In the genomic region with DNA sequence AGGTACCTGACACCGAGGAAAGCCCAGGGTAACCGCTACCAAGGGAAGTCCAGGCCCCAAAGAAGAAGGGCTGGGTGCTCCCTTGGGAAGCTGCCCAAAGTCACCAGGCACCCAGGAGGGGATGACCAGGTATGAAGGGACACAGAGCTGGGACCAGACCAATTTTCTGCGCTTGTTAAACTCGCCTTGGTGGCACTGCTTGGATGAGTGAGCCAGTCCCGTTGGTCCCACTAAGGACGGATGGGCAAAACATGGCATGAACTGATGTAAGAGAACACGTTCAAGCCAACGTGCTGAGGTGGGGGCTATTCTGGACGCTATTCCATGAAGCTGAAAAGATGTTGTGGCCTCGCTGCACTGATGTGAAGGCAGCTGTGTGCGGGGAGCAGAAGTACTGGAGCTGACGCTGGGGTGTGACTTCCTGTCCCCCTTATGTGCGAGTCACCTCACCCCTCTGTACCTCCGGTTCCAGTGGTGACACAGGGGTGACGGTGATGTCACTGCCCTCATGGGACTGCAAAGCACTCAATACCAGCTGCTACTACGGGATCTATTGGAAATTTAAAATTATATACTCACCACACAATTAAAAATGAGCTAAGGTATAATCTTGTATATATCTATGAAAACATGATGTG, we compare ENCODE assay signal across 20 cellular contexts.
DNase-seq lines count a peak whose midpoint lies in the region; ATAC-seq and TF ChIP-seq lines count a peak whose summit lies in the region.
"Had no signal": no experiment of that assay in that cellular context is flagged by ENCODE, and none has a peak within 500 bp of the region (broad histone marks: within the 10 kb centered on the region; RNA-seq: fewer than 3 reads in every experiment).

No MANE protein-coding gene starts in this region.

- H3K4me1 Mint-ChIP-seq in activated naive CD8-positive, alpha-beta T cell treated with anti-CD3 and anti-CD28 coated beads, Interleukin-2, amount 50 U/mL, for 24 hours: no peaks in the 10 kb centered on the region
- no peaks in the 10 kb centered on the region for H3K4me1 Mint-ChIP-seq in activated naive CD8-positive, alpha-beta T cell treated with anti-CD3 and anti-CD28 coated beads for 36 hours

- 75 to 80% methylated on average over 16 of the region's 16 CpGs for WGBS in upper lobe of left lung, 2 donors

- no peak overlapping the region for H3K4me3 ChIP-seq in upper lobe of left lung
- H3K4me3 ChIP-seq: GM23248, SJCRH30 had no signal

- no peaks in the 10 kb centered on the region for H3K9me3 ChIP-seq in upper lobe of left lung
- H3K9me3 ChIP-seq: SJCRH30 had no signal

- H3K27me3 Mint-ChIP-seq in activated naive CD8-positive, alpha-beta T cell treated with anti-CD3 and anti-CD28 coated beads, Interleukin-2, amount 50 U/mL, for 24 hours: peaks cover 1% of the 10 kb centered on the region
- no peaks in the 10 kb centered on the region for H3K27me3 Mint-ChIP-seq in activated naive CD8-positive, alpha-beta T cell treated with anti-CD3 and anti-CD28 coated beads for 36 hours

- H3K4me1 ChIP-seq in upper lobe of left lung: peaks cover 0 to 9% (median 4%) of the 10 kb centered on the region in 4 donors
- H3K4me1 ChIP-seq: SJCRH30 had no signal

- no peak for TF ChIP-seq CTCF in upper lobe of left lung (IDR thresholded peaks at IDR 0.05)

- H3K27ac Mint-ChIP-seq in activated naive CD8-positive, alpha-beta T cell treated with anti-CD3 and anti-CD28 coated beads, Interleukin-2, amount 50 U/mL, for 24 hours: no peak overlapping the region
- no peak overlapping the region for H3K27ac Mint-ChIP-seq in activated naive CD8-positive, alpha-beta T cell treated with anti-CD3 and anti-CD28 coated beads for 36 hours
- H3K27ac Mint-ChIP-seq: H9 had no signal

- H3K36me3 Mint-ChIP-seq in activated naive CD8-positive, alpha-beta T cell treated with anti-CD3 and anti-CD28 coated beads, Interleukin-2, amount 50 U/mL, for 24 hours (ENCODE audit: low read depth): no peaks in the 10 kb centered on the region
- H3K36me3 Mint-ChIP-seq in activated naive CD8-positive, alpha-beta T cell treated with anti-CD3 and anti-CD28 coated beads for 36 hours: no peaks in the 10 kb centered on the region

- TF ChIP-seq EP300 in upper lobe of left lung (IDR thresholded peaks at IDR 0.05): no peak

- no peak for TF ChIP-seq POLR2A in upper lobe of left lung (IDR thresholded peaks at IDR 0.05)

- H3K36me3 ChIP-seq in upper lobe of left lung: no peaks in the 10 kb centered on the region
- H3K36me3 ChIP-seq: SJCRH30 had no signal

- no peaks in the 10 kb centered on the region for H3K9me3 Mint-ChIP-seq in activated naive CD8-positive, alpha-beta T cell treated with anti-CD3 and anti-CD28 coated beads, Interleukin-2, amount 50 U/mL, for 24 hours
- no peaks in the 10 kb centered on the region for H3K9me3 Mint-ChIP-seq in activated naive CD8-positive, alpha-beta T cell treated with anti-CD3 and anti-CD28 coated beads for 36 hours
- H3K9me3 Mint-ChIP-seq: H9 had no signal

- DNase-seq in activated naive CD8-positive, alpha-beta T cell treated with anti-CD3 and anti-CD28 coated beads, Interleukin-2, amount 50 U/mL, for 24 hours: no peak
- no peak for DNase-seq in activated naive CD8-positive, alpha-beta T cell treated with anti-CD3 and anti-CD28 coated beads for 36 hours
- DNase-seq in ecto neural progenitor cell (ENCODE audit: low spot score) (peak; percentile 24), mesenteric fat pad (ENCODE audit: low spot score) (peak; percentile 72), upper lobe of left lung (no peak), HuH-7.5 (ENCODE audit: low spot score) (no peak)
- DNase-seq: EL, GF-D8, GM23248, H9, IMR-90, NCI-H1105 treated with DMSO at 0.1 percent for 48 hours, NCI-H2029 treated with DMSO at 0.1 percent for 48 hours, NCI-H226, NCI-H510A treated with DMSO at 0.1 percent for 48 hours, NCI-H748 treated with DMSO at 0.1 percent for 48 hours, SJCRH30 had no signal

- H3K4me3 Mint-ChIP-seq in activated naive CD8-positive, alpha-beta T cell treated with anti-CD3 and anti-CD28 coated beads, Interleukin-2, amount 50 U/mL, for 24 hours: no peak overlapping the region
- no peak overlapping the region for H3K4me3 Mint-ChIP-seq in activated naive CD8-positive, alpha-beta T cell treated with anti-CD3 and anti-CD28 coated beads for 36 hours
- H3K4me3 Mint-ChIP-seq: H9 had no signal

- H3K27ac ChIP-seq in upper lobe of left lung: peak overlapping the region in 3 of 4 donors; percentile 1 to 59 (median 6)
- H3K27ac ChIP-seq: C4-2B, GM23248, SJCRH30 had no signal

- peak; percentile 20 for ATAC-seq in activated naive CD8-positive, alpha-beta T cell treated with anti-CD3 and anti-CD28 coated beads, Interleukin-2, amount 50 U/mL, for 24 hours
- no peak for ATAC-seq in upper lobe of left lung (ENCODE audit: low FRiP score in 2 of 2)
- ATAC-seq in GM18520 (IDR thresholded peaks at IDR 0.05; ENCODE audit: unreplicated experiment): no peak
- ATAC-seq in HG03469 (IDR thresholded peaks at IDR 0.05; ENCODE audit: unreplicated experiment): no peak

- H3K27me3 ChIP-seq in upper lobe of left lung: no peaks in the 10 kb centered on the region
- H3K27me3 ChIP-seq: SJCRH30 had no signal

Comparison
In these comparisons a context has a peak if more than half of its experiments do, and no peak if none do; other contexts are left out.
1. DNase-seq: peak in ecto neural progenitor cell (single experiment) and mesenteric fat pad (single experiment); none in activated naive CD8-positive, alpha-beta T cell treated with anti-CD3 and anti-CD28 coated beads, Interleukin-2, amount 50 U/mL, for 24 hours (single experiment), activated naive CD8-positive, alpha-beta T cell treated with anti-CD3 and anti-CD28 coated beads for 36 hours (single experiment), upper lobe of left lung (0 of 2) and HuH-7.5 (single experiment).